Comparison of ENCODE assay signal across 8 cellular contexts in the genomic region with DNA sequence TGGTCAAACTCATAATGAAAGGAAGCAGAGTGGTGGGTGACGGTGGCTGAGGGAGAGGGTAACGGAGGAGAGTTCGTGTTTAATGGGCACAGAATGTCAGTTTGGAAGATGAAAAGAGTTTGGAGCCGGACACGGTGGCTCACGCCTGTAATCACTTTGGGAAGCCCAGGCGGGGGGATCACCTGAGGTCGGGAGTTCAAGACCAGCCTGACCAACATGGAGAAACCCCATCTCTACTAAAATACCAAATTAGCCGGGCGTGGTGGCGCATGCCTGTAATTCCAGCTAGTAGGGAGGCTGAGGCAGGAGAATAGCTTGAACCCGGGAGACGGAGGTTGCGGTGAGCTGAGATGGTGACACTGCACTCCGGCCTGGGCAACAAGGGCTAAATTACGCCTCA. TPM values are rescaled to one million over a fixed set of nuclear protein-coding genes. Genes with fewer than 3 reads are reported as not detected.
DNase-seq lines count a peak whose midpoint lies in the region; ATAC-seq, FAIRE-seq and TF ChIP-seq lines count a peak whose summit lies in the region.

No MANE protein-coding gene starts in this region.

- no peak overlapping the region; the same call in 1 of the 2 replicates for H3K27ac ChIP-seq in Panc1 (ENCODE audit: low read length)
- H3K27ac ChIP-seq in H1 (ENCODE audit: low read depth, low read length) = no peak overlapping the region
- no peak overlapping the region for H3K27ac ChIP-seq in psoas muscle

- WGBS in H1 (ENCODE audit: extremely low coverage in 1 of 2, insufficient coverage in 1 of 2, insufficient read length in 1 of 2, insufficient replicate concordance in 2 of 2, low coverage in 1 of 2, low lambda C conversion rate in 2 of 2, missing lambda C conversion rate in 1 of 2), 2 experiments = 85% methylated on average over 16 of the region's 16 CpGs; no CpG with 5 or more reads in 1 of the 2 experiments
- 80 to 87% (median 82%) methylated on average over 16 of the region's 16 CpGs for WGBS in psoas muscle, 3 donors

- DNase-seq in GM12865 (ENCODE audit: low read depth) (no peak), Panc1 (ENCODE audit: low read depth, low spot score) (no peak), H1 (ENCODE audit: low read depth in 1 of 2, low spot score in 2 of 2) (no peak), psoas muscle (no peak), HuH-7 (ENCODE audit: low spot score) (no peak), LoVo (ENCODE audit: low spot score) (no peak)

- no peak for TF ChIP-seq EP300 in H1 (IDR thresholded peaks at IDR 0.05; ENCODE audit: borderline replicate concordance in 1 of 2, low read depth in 2 of 2, low read length in 2 of 2)

- H3K9me3 ChIP-seq in Panc1 (ENCODE audit: control insufficient read depth, insufficient read depth, low read depth, low read length) = no peaks in the 10 kb centered on the region
- no peaks in the 10 kb centered on the region for H3K9me3 ChIP-seq in H1 (ENCODE audit: insufficient read depth in 2 of 2, low read depth in 1 of 2, low read length in 1 of 2)
- H3K9me3 ChIP-seq in psoas muscle = no peaks in the 10 kb centered on the region

- no peak overlapping the region for H2AK5ac ChIP-seq in H1 (ENCODE audit: low read depth, low read length)

- H4K8ac ChIP-seq in H1 (ENCODE audit: extremely low read depth, insufficient read depth, low read length) = no peak overlapping the region

- H2BK120ac ChIP-seq in H1 (replicated peaks; ENCODE audit: low read depth, low read length) = no peak overlapping the region

- in situ Hi-C loops in Panc1 (cut with HindIII; ENCODE audit: low pct_unique_long_range_greater_than_20kb, low sequenced_read_pairs) = no loop called here

- H3K4me3 ChIP-seq in GM12865 (ENCODE audit: low read depth, low read length) = peak overlapping the region; percentile 64
- peak overlapping the region; percentile 68 to 78 for H3K4me3 ChIP-seq in Panc1 (ENCODE audit: low read depth in 2 of 2, low read length in 2 of 2)
- H3K4me3 ChIP-seq in H1 (ENCODE audit: extremely low read depth in 1 of 4, insufficient read depth in 2 of 4, low read depth in 3 of 4, low read length in 4 of 4) = peak overlapping the region; percentile 83 to 97 (median 88)
- H3K4me3 ChIP-seq in psoas muscle = peak overlapping the region; percentile 90

- H4K20me1 ChIP-seq in H1 (replicated peaks in 1 of 2; ENCODE audit: control insufficient read depth in 1 of 2, insufficient read depth in 2 of 2, low read length in 2 of 2) = peaks cover 6 to 15% of the 10 kb centered on the region in 2 experiments

- H3K4ac ChIP-seq in H1 (replicated peaks; ENCODE audit: insufficient read length, low read depth, low read length) = no peak overlapping the region

- H3K4me1 ChIP-seq in Panc1 (ENCODE audit: control insufficient read depth, insufficient read depth, low read length) = peaks cover 9% of the 10 kb centered on the region; the same call in 1 of the 2 replicates
- peaks cover 2 to 12% (median 5%) of the 10 kb centered on the region in 4 experiments; a peak in 6 of 7 replicates for H3K4me1 ChIP-seq in H1 (replicated peaks in 1 of 4; ENCODE audit: control insufficient read depth in 3 of 4, insufficient read depth in 4 of 4, low read length in 3 of 4)
- no peaks in the 10 kb centered on the region for H3K4me1 ChIP-seq in psoas muscle

- no peak overlapping the region for H2BK12ac ChIP-seq in H1 (ENCODE audit: low read depth, low read length)

- no peak overlapping the region for H2BK20ac ChIP-seq in H1 (ENCODE audit: low read length)

- peaks cover 0 to 47% of the 10 kb centered on the region in 2 experiments for H3K79me2 ChIP-seq in H1 (ENCODE audit: control insufficient read depth in 1 of 2, insufficient read depth in 2 of 2, low read length in 2 of 2)

- no peak overlapping the region for H4K5ac ChIP-seq in H1 (ENCODE audit: insufficient read length, low read depth, low read length)

- no peak; a peak in 1 of 3 replicates for TF ChIP-seq POLR2A in H1 (IDR thresholded peaks at IDR 0.05; ENCODE audit: control extremely low read depth in 1 of 2, low read depth in 2 of 2, low read length in 2 of 2)

- H3K23ac ChIP-seq in H1 (ENCODE audit: insufficient read length) = no peak overlapping the region

- H2AFZ ChIP-seq in H1 (ENCODE audit: low read length) = no peak overlapping the region

- no peaks in the 10 kb centered on the region for H3K27me3 ChIP-seq in Panc1 (ENCODE audit: control insufficient read depth, insufficient read depth, low read length)
- H3K27me3 ChIP-seq in H1 (replicated peaks in 1 of 4; ENCODE audit: control insufficient read depth in 3 of 4, extremely low read depth in 1 of 4, insufficient read depth in 3 of 4, low read length in 3 of 4) = no peaks in the 10 kb centered on the region
- H3K27me3 ChIP-seq in psoas muscle (ENCODE audit: insufficient read depth in 3 of 3, low read length in 2 of 3) = no peaks in the 10 kb centered on the region

- TF ChIP-seq CTCF in GM12865 (IDR thresholded peaks at IDR 0.05; ENCODE audit: insufficient read depth, low read depth, low read length, missing control alignments) = no peak
- no peak for TF ChIP-seq CTCF in Panc1 (IDR thresholded peaks at IDR 0.05)
- TF ChIP-seq CTCF in H1 (IDR thresholded peaks at IDR 0.05; ENCODE audit: control extremely low read depth in 1 of 3, insufficient read depth in 1 of 3, low read depth in 1 of 3, low read length in 3 of 3) = no peak
- no peak for TF ChIP-seq CTCF in psoas muscle (IDR thresholded peaks at IDR 0.05)

- H3K4me2 ChIP-seq in H1 (ENCODE audit: insufficient read depth in 1 of 2, low read depth in 2 of 2, low read length in 2 of 2) = peak overlapping the region; percentile 86 to 93

- peak overlapping the region in 3 of 4 experiments; percentile 87 to 96 (median 96); a peak in 2 of 7 replicates for H3K9ac ChIP-seq in H1 (replicated peaks in 1 of 4; ENCODE audit: extremely low read depth in 1 of 4, low read depth in 3 of 4, low read length in 3 of 4)

- H3K23me2 ChIP-seq in H1 (ENCODE audit: low read depth, low read length) = peaks cover 9% of the 10 kb centered on the region; the same call in 1 of the 2 replicates

- H3K36me3 ChIP-seq in Panc1 (ENCODE audit: control insufficient read depth, insufficient read depth, low read length) (peaks cover under 1% of the 10 kb centered on the region; the same call in 1 of the 2 replicates), H1 (ENCODE audit: control insufficient read depth in 2 of 4, insufficient read depth in 4 of 4, low read length in 3 of 4) (peaks cover 12 to 33% (median 25%) of the 10 kb centered on the region in 4 experiments), psoas muscle (ENCODE audit: insufficient read depth in 1 of 2, low read depth in 1 of 2) (peaks cover 0 to 27% of the 10 kb centered on the region in 2 donors)

- H3K79me1 ChIP-seq in H1 (ENCODE audit: low read depth, low read length) = peaks cover 6% of the 10 kb centered on the region

- CTCF ChIA-PET in Panc1 (lab: Charles Lee) = interaction anchor here (0.6 kb wide), 1 partner anchor 1259 kb away, joined by 3 read pairs; no protein-coding TSS in a partner anchor
- CTCF ChIA-PET in H1 (lab: Charles Lee; ENCODE audit: partially characterized antibody) = interaction anchor here (0.8 to 1.3 kb wide), 2 partner anchors 39 to 77 kb away, joined by 3 to 4 read pairs; no protein-coding TSS in a partner anchor

- BruUV-seq in Panc1 (replicated peaks; lab: Mats Ljungman, UMichigan) = no TSS peak

- no peak overlapping the region for H3K14ac ChIP-seq in H1 (ENCODE audit: insufficient read length)

- no peak overlapping the region for H2BK15ac ChIP-seq in H1 (ENCODE audit: low read length)

- no peak overlapping the region for H4K91ac ChIP-seq in H1 (replicated peaks; ENCODE audit: insufficient read length, low read length)

- intact Hi-C loops in Panc1 (cut with micrococcal nuclease; ENCODE audit: unreplicated experiment) = no loop called here
- intact Hi-C loops in psoas muscle (cut with DNase I) = no loop called here

- ATAC-seq in Panc1 = no peak
- ATAC-seq in psoas muscle = no peak
- no peak for ATAC-seq in GM19035 (IDR thresholded peaks at IDR 0.05; ENCODE audit: unreplicated experiment)
- ATAC-seq in GM21367 (IDR thresholded peaks at IDR 0.05; ENCODE audit: unreplicated experiment) = no peak

- TF ChIP-seq RAD21 in H1 (IDR thresholded peaks at IDR 0.05 in 1 of 2, conservative IDR thresholded peaks at IDR 0.05 in 1 of 2; ENCODE audit: low read depth in 2 of 2, low read length in 2 of 2) = no peak

- POLR2A ChIA-PET in Panc1 (lab: Charles Lee) (no interaction called here), H1 (lab: Charles Lee; ENCODE audit: partially characterized antibody) (interaction anchor here (0.6 to 2.2 kb wide), 19 partner anchors 9 to 240 kb away, joined by 3 to 24 read pairs (median 4); partner anchors contain the start of gene DARS1)

- FAIRE-seq in H1 (lab: Jason Lieb, UNC) = no peak

- no peak overlapping the region for H3K18ac ChIP-seq in H1 (ENCODE audit: extremely low read depth, low read length)

- no peak overlapping the region for H2BK5ac ChIP-seq in H1 (ENCODE audit: low read depth, low read length)

- H3K56ac ChIP-seq in H1 (replicated peaks; ENCODE audit: insufficient read length, low read depth, low read length) = no peak overlapping the region

RNA-seq across cellular contexts. Expression of gene MCM6, which starts 1.3 kb away (rescaled TPM):
- total RNA-seq in Panc1 (2021; ENCODE audit: unreplicated experiment) (54.3 TPM), psoas muscle (1 to 10 TPM; 6.0 to 9.4 (median 6.3) TPM)
- polyA plus RNA-seq in Panc1 (2012; ENCODE audit: insufficient read length) = 31.8 TPM
- 132 and 134 TPM in 2 replicates for total RNA-seq in H1 (2021; fragmentation: NEBNext Ultra II Directional; extraction: Animal tissue kit (Norgen Biotek cat#: 25700))
- polyA plus RNA-seq in H1 (2011; rRNA removed) (42.3 and 60.2 TPM in 2 replicates), psoas muscle (1 to 10 TPM; 3.3 to 4.9 (median 4.5) TPM)
- polyA plus RNA-seq in H1 (2011; cell fraction: cytosol; rRNA removed) = 75.4 TPM
- polyA plus RNA-seq in H1 (2011; cell fraction: nucleus; rRNA removed) = 35.6 TPM
- polyA plus RNA-seq in H1 (2012, experiment 1 of 2) = 89.0 to 133 TPM (median 103 TPM) in 4 replicates
- polyA plus RNA-seq in H1 (2012, experiment 2 of 2) = 9.6 TPM
- 66.7 TPM for polyA plus RNA-seq in H1 (2013, experiment 1 of 2)
- polyA plus RNA-seq in H1 (2013, experiment 2 of 2) = 65.1 TPM
- polyA minus RNA-seq in H1 (2011; rRNA and poly(A)+ RNA removed) = 133 and 159 TPM in 2 replicates
- polyA minus RNA-seq in H1 (2011; cell fraction: cytosol; rRNA and poly(A)+ RNA removed) = 65.2 TPM
- polyA minus RNA-seq in H1 (2011; cell fraction: nucleus; rRNA and poly(A)+ RNA removed) = 63.7 TPM

RNA-seq across cellular contexts. Expression of gene LCT, which starts 38.0 kb away (rescaled TPM):
- total RNA-seq in Panc1 (2021; ENCODE audit: unreplicated experiment) (not detected), psoas muscle (under 1 TPM in 2 of 4 donors, not detected in 2; 0.02 to 0.04 TPM)
- polyA plus RNA-seq in Panc1 (2012; ENCODE audit: insufficient read length) = not detected
- total RNA-seq in H1 (2021; fragmentation: NEBNext Ultra II Directional; extraction: Animal tissue kit (Norgen Biotek cat#: 25700)) = 0.06 and 0.11 TPM in 2 replicates
- polyA plus RNA-seq in H1 (2011; rRNA removed) (0.03 TPM in 1 of 2 replicates, not detected in the other), psoas muscle (under 1 TPM in 2 of 3 donors, not detected in 1; 0.01 to 0.61 TPM)
- polyA plus RNA-seq in H1 (2011; cell fraction: cytosol; rRNA removed) = not detected
- 0.04 TPM for polyA plus RNA-seq in H1 (2011; cell fraction: nucleus; rRNA removed)
- not detected in 4 replicates for polyA plus RNA-seq in H1 (2012, experiment 1 of 2)
- not detected for polyA plus RNA-seq in H1 (2012, experiment 2 of 2)
- polyA plus RNA-seq in H1 (2013, experiment 1 of 2) = 0.02 TPM
- 0.02 TPM for polyA plus RNA-seq in H1 (2013, experiment 2 of 2)
- polyA minus RNA-seq in H1 (2011; rRNA and poly(A)+ RNA removed) = 0.05 and 0.06 TPM in 2 replicates
- not detected for polyA minus RNA-seq in H1 (2011; cell fraction: cytosol; rRNA and poly(A)+ RNA removed)
- 0.20 TPM for polyA minus RNA-seq in H1 (2011; cell fraction: nucleus; rRNA and poly(A)+ RNA removed)
